16 cellular contexts compared by ENCODE assay signal in genomic region chrX:136812286-136812685, GRCh38.
"Had no signal": no experiment of that assay in that cellular context is flagged by ENCODE, and none has a peak within 500 bp of the region (broad histone marks: within the 10 kb centered on the region; RNA-seq: fewer than 3 reads in every experiment).

No MANE protein-coding gene starts in this region.

- H3K9me3 Mint-ChIP-seq: activated CD4-positive, alpha-beta memory T cell treated with anti-CD3 and anti-CD28 coated beads, Interleukin-2, amount 10 ng/mL, durations not matched to agents 7 days and 5 days; activated naive CD8-positive, alpha-beta T cell treated with anti-CD3 and anti-CD28 coated beads for 36 hours; stimulated activated naive CD8-positive, alpha-beta T cell treated with anti-CD3 and anti-CD28 coated beads, Interleukin-15, Interleukin-2, amounts not matched to agents 100 ng/mL and 50 ng/mL, for 24 hours had no signal

- H3K9me3 ChIP-seq: esophagus squamous epithelium, testis, upper lobe of right lung had no signal

- H3K4me3 Mint-ChIP-seq: activated CD4-positive, alpha-beta memory T cell treated with anti-CD3 and anti-CD28 coated beads, Interleukin-2, amount 10 ng/mL, durations not matched to agents 7 days and 5 days; activated naive CD8-positive, alpha-beta T cell treated with anti-CD3 and anti-CD28 coated beads for 36 hours; neural crest cell; stimulated activated naive CD8-positive, alpha-beta T cell treated with anti-CD3 and anti-CD28 coated beads, Interleukin-15, Interleukin-2, amounts not matched to agents 100 ng/mL and 50 ng/mL, for 24 hours had no signal

- H3K27ac ChIP-seq: esophagus squamous epithelium, hepatocyte, testis, upper lobe of right lung had no signal

- H3K4me1 Mint-ChIP-seq: neural crest cell had no signal

- H3K36me3 ChIP-seq: esophagus squamous epithelium, upper lobe of right lung had no signal

- H3K4me2 ChIP-seq: hepatocyte had no signal

- H3K27me3 ChIP-seq: esophagus squamous epithelium, hepatocyte, testis, upper lobe of right lung had no signal

- H3K4me3 ChIP-seq: esophagus squamous epithelium, hepatocyte, testis, upper lobe of right lung had no signal

- H2AFZ ChIP-seq: hepatocyte had no signal

- H3K27ac Mint-ChIP-seq: activated CD4-positive, alpha-beta memory T cell treated with anti-CD3 and anti-CD28 coated beads, Interleukin-2, amount 10 ng/mL, durations not matched to agents 7 days and 5 days; activated naive CD8-positive, alpha-beta T cell treated with anti-CD3 and anti-CD28 coated beads for 36 hours; stimulated activated naive CD8-positive, alpha-beta T cell treated with anti-CD3 and anti-CD28 coated beads, Interleukin-15, Interleukin-2, amounts not matched to agents 100 ng/mL and 50 ng/mL, for 24 hours had no signal

- H3K4me1 ChIP-seq: esophagus squamous epithelium, testis, upper lobe of right lung had no signal

- H3K79me2 ChIP-seq: hepatocyte had no signal

- DNase-seq: activated CD4-positive, alpha-beta memory T cell treated with anti-CD3 and anti-CD28 coated beads, Interleukin-2, amount 10 ng/mL, durations not matched to agents 7 days and 5 days; activated CD4-positive, alpha-beta T cell treated with anti-CD3 and anti-CD28 coated beads for 1 hour; activated gamma-delta T cell treated with Interleukin-2 at 50 U/mL for 16 hours; activated naive CD8-positive, alpha-beta T cell treated with anti-CD3 and anti-CD28 coated beads for 36 hours; activated T-cell treated with anti-CD3 and anti-CD28 coated beads, Interleukin-2, amount 50 U/mL, for 48 hours; aorta; esophagus squamous epithelium; stimulated activated CD4-positive, alpha-beta T cell treated with anti-CD3 and anti-CD28 coated beads, Interleukin-4, amount 100 ng/mL, for 1 hour; stimulated activated CD8-positive, alpha-beta memory T cell treated with anti-CD3 and anti-CD28 coated beads, Interleukin-4, amount 100 ng/mL, for 48 hours; T-helper 9 cell; testis; upper lobe of right lung had no signal

- FAIRE-seq: bronchial epithelial cell had no signal

- H3K27me3 Mint-ChIP-seq: activated CD4-positive, alpha-beta memory T cell treated with anti-CD3 and anti-CD28 coated beads, Interleukin-2, amount 10 ng/mL, durations not matched to agents 7 days and 5 days; activated naive CD8-positive, alpha-beta T cell treated with anti-CD3 and anti-CD28 coated beads for 36 hours; stimulated activated naive CD8-positive, alpha-beta T cell treated with anti-CD3 and anti-CD28 coated beads, Interleukin-15, Interleukin-2, amounts not matched to agents 100 ng/mL and 50 ng/mL, for 24 hours had no signal
